In the genomic region with DNA sequence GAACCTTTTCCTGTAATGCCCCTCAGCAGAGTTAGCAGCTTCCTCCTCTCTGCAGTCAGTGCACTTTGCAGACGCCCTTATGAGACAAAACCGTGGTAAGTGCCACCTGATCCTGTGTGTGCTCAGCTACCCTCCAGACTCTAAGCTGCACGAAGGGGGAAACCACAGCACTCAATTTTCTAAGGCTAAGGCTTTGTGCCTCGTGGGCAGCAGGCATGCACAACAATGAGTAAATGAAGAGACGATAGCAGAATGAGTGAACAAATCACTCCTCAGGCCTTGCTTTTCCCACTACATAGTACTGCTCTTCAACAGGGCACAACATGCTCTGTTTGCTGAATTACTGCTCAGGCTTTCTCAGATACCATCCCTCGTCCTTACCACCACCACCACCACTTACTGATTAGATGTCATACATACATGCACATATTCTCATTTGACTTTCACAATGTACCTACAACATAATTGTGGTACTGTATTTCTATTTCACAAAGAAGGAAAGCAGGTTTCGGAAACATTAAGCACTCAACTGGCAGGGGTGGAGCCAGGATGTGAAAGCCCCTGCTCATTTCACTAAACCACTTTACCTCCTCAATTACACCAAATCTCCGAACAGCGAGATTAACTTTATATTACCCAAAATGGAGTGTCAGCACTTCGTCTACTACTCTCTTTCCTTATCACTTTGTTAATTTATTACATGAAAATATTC, we compare ENCODE assay signal across 1 cellular context.
A peak's percentile ranks its signal among the peaks of the same experiment; 100 is the strongest.
TF ChIP-seq lines count a peak whose summit lies in the region.

No MANE protein-coding gene starts in this region.

TF ChIP-seq in K562, 482 proteins besides CTCF, POLR2A, EP300 and RAD21 (continued from another document):
- 0 out of 2 replicates have a peak, but pooled peaks have one; percentile 44 for TF ChIP-seq PTTG1 (tag; IDR thresholded peaks at IDR 0.05; ENCODE audit: low read depth)
- no peak for TF ChIP-seq ZKSCAN3 (CRISPR knock-in tag; IDR thresholded peaks at IDR 0.05)
- TF ChIP-seq RBM22 (IDR thresholded peaks at IDR 0.05; ENCODE audit: low read depth, low read length, poor library complexity, severe bottlenecking): no peak
- no peak for TF ChIP-seq BRD9 (IDR thresholded peaks at IDR 0.05; ENCODE audit: low read depth, partially characterized antibody)
- TF ChIP-seq, protein P1, sequence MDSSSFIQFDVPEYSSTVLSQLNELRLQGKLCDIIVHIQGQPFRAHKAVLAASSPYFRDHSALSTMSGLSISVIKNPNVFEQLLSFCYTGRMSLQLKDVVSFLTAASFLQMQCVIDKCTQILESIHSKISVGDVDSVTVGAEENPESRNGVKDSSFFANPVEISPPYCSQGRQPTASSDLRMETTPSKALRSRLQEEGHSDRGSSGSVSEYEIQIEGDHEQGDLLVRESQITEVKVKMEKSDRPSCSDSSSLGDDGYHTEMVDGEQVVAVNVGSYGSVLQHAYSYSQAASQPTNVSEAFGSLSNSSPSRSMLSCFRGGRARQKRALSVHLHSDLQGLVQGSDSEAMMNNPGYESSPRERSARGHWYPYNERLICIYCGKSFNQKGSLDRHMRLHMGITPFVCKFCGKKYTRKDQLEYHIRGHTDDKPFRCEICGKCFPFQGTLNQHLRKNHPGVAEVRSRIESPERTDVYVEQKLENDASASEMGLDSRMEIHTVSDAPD (CRISPR knock-in tag; IDR thresholded peaks at IDR 0.05): no peak
- TF ChIP-seq ZNF639 (CRISPR knock-in tag; conservative IDR thresholded peaks at IDR 0.05 in 1 of 2, IDR thresholded peaks at IDR 0.05 in 1 of 2): 0 out of 4 replicates have a peak, but pooled peaks of 1 of the 2 experiments have one; percentile 41
- peak; percentile 39; the same call in 1 of the 2 replicates for TF ChIP-seq ZFX (CRISPR knock-in tag; IDR thresholded peaks at IDR 0.05)
- no peak for TF ChIP-seq PHF21A (IDR thresholded peaks at IDR 0.05; ENCODE audit: borderline replicate concordance, low read depth)
- TF ChIP-seq RBBP5 (IDR thresholded peaks at IDR 0.05; ENCODE audit: borderline replicate concordance, insufficient read depth, low read length, poor library complexity, severe bottlenecking): no peak
- 0 out of 2 replicates have a peak, but pooled peaks have one; percentile 18 for TF ChIP-seq C11orf30 (IDR thresholded peaks at IDR 0.05; ENCODE audit: low read depth)
- TF ChIP-seq XRCC5 (IDR thresholded peaks at IDR 0.05; ENCODE audit: low read depth, low read length): no peak
- no peak for TF ChIP-seq ZSCAN32 (CRISPR knock-in tag; IDR thresholded peaks at IDR 0.05)
- no peak for TF ChIP-seq TSC22D4 (tag; IDR thresholded peaks at IDR 0.05)
- TF ChIP-seq GATAD2A (IDR thresholded peaks at IDR 0.05): no peak
- TF ChIP-seq MAX (CRISPR knock-in tag; IDR thresholded peaks at IDR 0.05): peak; percentile 30; the same call in 1 of the 2 replicates
- TF ChIP-seq, protein P2, sequence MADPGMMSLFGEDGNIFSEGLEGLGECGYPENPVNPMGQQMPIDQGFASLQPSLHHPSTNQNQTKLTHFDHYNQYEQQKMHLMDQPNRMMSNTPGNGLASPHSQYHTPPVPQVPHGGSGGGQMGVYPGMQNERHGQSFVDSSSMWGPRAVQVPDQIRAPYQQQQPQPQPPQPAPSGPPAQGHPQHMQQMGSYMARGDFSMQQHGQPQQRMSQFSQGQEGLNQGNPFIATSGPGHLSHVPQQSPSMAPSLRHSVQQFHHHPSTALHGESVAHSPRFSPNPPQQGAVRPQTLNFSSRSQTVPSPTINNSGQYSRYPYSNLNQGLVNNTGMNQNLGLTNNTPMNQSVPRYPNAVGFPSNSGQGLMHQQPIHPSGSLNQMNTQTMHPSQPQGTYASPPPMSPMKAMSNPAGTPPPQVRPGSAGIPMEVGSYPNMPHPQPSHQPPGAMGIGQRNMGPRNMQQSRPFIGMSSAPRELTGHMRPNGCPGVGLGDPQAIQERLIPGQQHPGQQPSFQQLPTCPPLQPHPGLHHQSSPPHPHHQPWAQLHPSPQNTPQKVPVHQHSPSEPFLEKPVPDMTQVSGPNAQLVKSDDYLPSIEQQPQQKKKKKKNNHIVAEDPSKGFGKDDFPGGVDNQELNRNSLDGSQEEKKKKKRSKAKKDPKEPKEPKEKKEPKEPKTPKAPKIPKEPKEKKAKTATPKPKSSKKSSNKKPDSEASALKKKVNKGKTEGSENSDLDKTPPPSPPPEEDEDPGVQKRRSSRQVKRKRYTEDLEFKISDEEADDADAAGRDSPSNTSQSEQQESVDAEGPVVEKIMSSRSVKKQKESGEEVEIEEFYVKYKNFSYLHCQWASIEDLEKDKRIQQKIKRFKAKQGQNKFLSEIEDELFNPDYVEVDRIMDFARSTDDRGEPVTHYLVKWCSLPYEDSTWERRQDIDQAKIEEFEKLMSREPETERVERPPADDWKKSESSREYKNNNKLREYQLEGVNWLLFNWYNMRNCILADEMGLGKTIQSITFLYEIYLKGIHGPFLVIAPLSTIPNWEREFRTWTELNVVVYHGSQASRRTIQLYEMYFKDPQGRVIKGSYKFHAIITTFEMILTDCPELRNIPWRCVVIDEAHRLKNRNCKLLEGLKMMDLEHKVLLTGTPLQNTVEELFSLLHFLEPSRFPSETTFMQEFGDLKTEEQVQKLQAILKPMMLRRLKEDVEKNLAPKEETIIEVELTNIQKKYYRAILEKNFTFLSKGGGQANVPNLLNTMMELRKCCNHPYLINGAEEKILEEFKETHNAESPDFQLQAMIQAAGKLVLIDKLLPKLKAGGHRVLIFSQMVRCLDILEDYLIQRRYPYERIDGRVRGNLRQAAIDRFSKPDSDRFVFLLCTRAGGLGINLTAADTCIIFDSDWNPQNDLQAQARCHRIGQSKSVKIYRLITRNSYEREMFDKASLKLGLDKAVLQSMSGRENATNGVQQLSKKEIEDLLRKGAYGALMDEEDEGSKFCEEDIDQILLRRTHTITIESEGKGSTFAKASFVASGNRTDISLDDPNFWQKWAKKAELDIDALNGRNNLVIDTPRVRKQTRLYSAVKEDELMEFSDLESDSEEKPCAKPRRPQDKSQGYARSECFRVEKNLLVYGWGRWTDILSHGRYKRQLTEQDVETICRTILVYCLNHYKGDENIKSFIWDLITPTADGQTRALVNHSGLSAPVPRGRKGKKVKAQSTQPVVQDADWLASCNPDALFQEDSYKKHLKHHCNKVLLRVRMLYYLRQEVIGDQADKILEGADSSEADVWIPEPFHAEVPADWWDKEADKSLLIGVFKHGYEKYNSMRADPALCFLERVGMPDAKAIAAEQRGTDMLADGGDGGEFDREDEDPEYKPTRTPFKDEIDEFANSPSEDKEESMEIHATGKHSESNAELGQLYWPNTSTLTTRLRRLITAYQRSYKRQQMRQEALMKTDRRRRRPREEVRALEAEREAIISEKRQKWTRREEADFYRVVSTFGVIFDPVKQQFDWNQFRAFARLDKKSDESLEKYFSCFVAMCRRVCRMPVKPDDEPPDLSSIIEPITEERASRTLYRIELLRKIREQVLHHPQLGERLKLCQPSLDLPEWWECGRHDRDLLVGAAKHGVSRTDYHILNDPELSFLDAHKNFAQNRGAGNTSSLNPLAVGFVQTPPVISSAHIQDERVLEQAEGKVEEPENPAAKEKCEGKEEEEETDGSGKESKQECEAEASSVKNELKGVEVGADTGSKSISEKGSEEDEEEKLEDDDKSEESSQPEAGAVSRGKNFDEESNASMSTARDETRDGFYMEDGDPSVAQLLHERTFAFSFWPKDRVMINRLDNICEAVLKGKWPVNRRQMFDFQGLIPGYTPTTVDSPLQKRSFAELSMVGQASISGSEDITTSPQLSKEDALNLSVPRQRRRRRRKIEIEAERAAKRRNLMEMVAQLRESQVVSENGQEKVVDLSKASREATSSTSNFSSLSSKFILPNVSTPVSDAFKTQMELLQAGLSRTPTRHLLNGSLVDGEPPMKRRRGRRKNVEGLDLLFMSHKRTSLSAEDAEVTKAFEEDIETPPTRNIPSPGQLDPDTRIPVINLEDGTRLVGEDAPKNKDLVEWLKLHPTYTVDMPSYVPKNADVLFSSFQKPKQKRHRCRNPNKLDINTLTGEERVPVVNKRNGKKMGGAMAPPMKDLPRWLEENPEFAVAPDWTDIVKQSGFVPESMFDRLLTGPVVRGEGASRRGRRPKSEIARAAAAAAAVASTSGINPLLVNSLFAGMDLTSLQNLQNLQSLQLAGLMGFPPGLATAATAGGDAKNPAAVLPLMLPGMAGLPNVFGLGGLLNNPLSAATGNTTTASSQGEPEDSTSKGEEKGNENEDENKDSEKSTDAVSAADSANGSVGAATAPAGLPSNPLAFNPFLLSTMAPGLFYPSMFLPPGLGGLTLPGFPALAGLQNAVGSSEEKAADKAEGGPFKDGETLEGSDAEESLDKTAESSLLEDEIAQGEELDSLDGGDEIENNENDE (IDR thresholded peaks at IDR 0.05; ENCODE audit: low read depth, low read length): no peak
- no peak for TF ChIP-seq CBX5 (IDR thresholded peaks at IDR 0.05; ENCODE audit: borderline replicate concordance, low read depth)
- TF ChIP-seq FOXP1 (CRISPR knock-in tag; IDR thresholded peaks at IDR 0.05): no peak
- TF ChIP-seq ZKSCAN8 (CRISPR knock-in tag; IDR thresholded peaks at IDR 0.05): no peak
- TF ChIP-seq ZNF717 (CRISPR knock-in tag; IDR thresholded peaks at IDR 0.05): no peak
- no peak for TF ChIP-seq MBD2 (IDR thresholded peaks at IDR 0.05; ENCODE audit: borderline replicate concordance, low read depth)
- peak; percentile 20; the same call in 1 of the 2 replicates for TF ChIP-seq AFF4 (CRISPR knock-in tag; IDR thresholded peaks at IDR 0.05)
